Comparison of ENCODE assay signal across 14 cellular contexts in genomic region chr4:73721419-73721818, GRCh38. TPM values are rescaled to one million over a fixed set of nuclear protein-coding genes. Genes with fewer than 3 reads are reported as not detected.
DNase-seq lines count a peak whose midpoint lies in the region; ATAC-seq, FAIRE-seq and TF ChIP-seq lines count a peak whose summit lies in the region.
"Had no signal": no experiment of that assay in that cellular context is flagged by ENCODE, and none has a peak within 500 bp of the region (broad histone marks: within the 10 kb centered on the region; RNA-seq: fewer than 3 reads in every experiment).

No MANE protein-coding gene starts in this region.

- TF ChIP-seq POLR2A in HepG2 (IDR thresholded peaks at IDR 0.05; ENCODE audit: insufficient read depth in 1 of 2, low read depth in 2 of 2, low read length in 2 of 2): no peak
- no peak for TF ChIP-seq POLR2A in right lobe of liver (IDR thresholded peaks at IDR 0.05)

- H3K36me3 ChIP-seq in HepG2 (replicated peaks in 1 of 2; ENCODE audit: control insufficient read depth in 1 of 2, insufficient read depth in 2 of 2, low read length in 2 of 2) (no peaks in the 10 kb centered on the region), right lobe of liver (no peaks in the 10 kb centered on the region), SJCRH30 (no peaks in the 10 kb centered on the region)
- H3K36me3 ChIP-seq: lower lobe of right lung, ovary, uterus had no signal

- no peak overlapping the region for H3K4me3 ChIP-seq in HepG2 (replicated peaks in 1 of 3; ENCODE audit: insufficient read depth in 1 of 3, low read depth in 2 of 3, low read length in 3 of 3)
- H3K4me3 ChIP-seq in right lobe of liver: no peak overlapping the region
- no peak overlapping the region for H3K4me3 ChIP-seq in fibroblast of pulmonary artery (replicated peaks; ENCODE audit: low read depth, low read length)
- no peak overlapping the region for H3K4me3 ChIP-seq in SJCRH30
- H3K4me3 ChIP-seq: hepatocyte, lower lobe of right lung, ovary, uterus had no signal

- H3K9me3 ChIP-seq in HepG2 (ENCODE audit: low read length) (no peaks in the 10 kb centered on the region), right lobe of liver (no peaks in the 10 kb centered on the region), SJCRH30 (replicated peaks) (no peaks in the 10 kb centered on the region)
- H3K9me3 ChIP-seq: lower lobe of right lung, ovary, uterus had no signal

- H3K27ac ChIP-seq in HepG2 (ENCODE audit: extremely low read length, insufficient read depth, low read length) (no peak overlapping the region), right lobe of liver (no peak overlapping the region), SJCRH30 (no peak overlapping the region)
- H3K27ac ChIP-seq: hepatocyte, lower lobe of right lung, ovary, uterus had no signal

- no peak for DNase-seq in HepG2 (ENCODE audit: low spot score)
- no peak for DNase-seq in right lobe of liver
- peak; percentile 37 for DNase-seq in SKM-1 (lab: John Stamatoyannopoulos, UW; ENCODE audit: unreplicated experiment)
- DNase-seq in fibroblast of pulmonary artery (ENCODE audit: low read depth): peak; percentile 92
- DNase-seq in SJCRH30: no peak
- no peak for DNase-seq in COLO829 (ENCODE audit: low spot score)
- no peak for DNase-seq in Ammon's horn (ENCODE audit: low spot score)
- DNase-seq in urothelium cell line (ENCODE audit: low spot score): no peak
- DNase-seq: H9, lower lobe of right lung, ovary, uterus had no signal

- no peak for TF ChIP-seq RAD21 in HepG2 (CRISPR knock-in tag; IDR thresholded peaks at IDR 0.05)

- H3K4me2 ChIP-seq in HepG2 (ENCODE audit: low read depth, low read length): no peak overlapping the region
- H3K4me2 ChIP-seq: hepatocyte had no signal

- CTCF ChIA-PET in HepG2 (lab: Yijun Ruan, JAX; ENCODE audit: low intra/inter-chr PET ratio, low total read pairs): no interaction called here

- no peaks in the 10 kb centered on the region for H3K79me2 ChIP-seq in HepG2 (ENCODE audit: insufficient read depth, low read length)
- H3K79me2 ChIP-seq: hepatocyte had no signal

- H3K4me1 ChIP-seq in HepG2 (ENCODE audit: insufficient read depth, low read length) (no peaks in the 10 kb centered on the region), right lobe of liver (no peaks in the 10 kb centered on the region), SJCRH30 (peaks cover 20% of the 10 kb centered on the region)
- H3K4me1 ChIP-seq: lower lobe of right lung, uterus had no signal

- no peak for TF ChIP-seq EP300 in HepG2 (IDR thresholded peaks at IDR 0.05; ENCODE audit: low read depth in 2 of 2, low read length in 2 of 2)
- TF ChIP-seq EP300 in HepG2 (CRISPR knock-in tag; IDR thresholded peaks at IDR 0.05; ENCODE audit: borderline replicate concordance): no peak

- H2AFZ ChIP-seq in HepG2 (ENCODE audit: low read length): no peak overlapping the region
- H2AFZ ChIP-seq: hepatocyte had no signal

- FAIRE-seq in HepG2 (lab: Jason Lieb, UNC) (no peak), urothelium cell line (lab: Jason Lieb, UNC) (no peak)
- FAIRE-seq: GM18507 had no signal

- no peak for TF ChIP-seq CTCF in HepG2 (CRISPR knock-in tag; IDR thresholded peaks at IDR 0.05)
- no peak for TF ChIP-seq CTCF in right lobe of liver (IDR thresholded peaks at IDR 0.05)
- no peak for TF ChIP-seq CTCF in fibroblast of pulmonary artery (IDR thresholded peaks at IDR 0.05; ENCODE audit: low read length, missing control alignments)

- in situ Hi-C loops in HepG2 (cut with HindIII; ENCODE audit: extremely low pct_ligation_motif_present, low pct_unique_long_range_greater_than_20kb): no loop called here

- no peaks in the 10 kb centered on the region for H4K20me1 ChIP-seq in HepG2 (ENCODE audit: insufficient read depth, low read length)

- 0% methylated on average over 1 of the region's 1 CpG for WGBS in HepG2 (ENCODE audit: low lambda C conversion rate)
- WGBS in right lobe of liver (ENCODE audit: insufficient coverage, low coverage, low lambda C conversion rate, missing lambda C conversion rate): 67% methylated on average over 1 of the region's 1 CpG

- H3K9ac ChIP-seq in HepG2 (ENCODE audit: insufficient read depth, low read depth, low read length): no peak overlapping the region

- POLR2A ChIA-PET in HepG2 (lab: Yijun Ruan, JAX): no interaction called here

- ATAC-seq in HepG2 (no peak), right lobe of liver (no peak)
- ATAC-seq: lower lobe of right lung had no signal

- BruUV-seq in HepG2 (replicated peaks; lab: Mats Ljungman, UMichigan): no TSS peak

- H3K27me3 ChIP-seq in HepG2 (ENCODE audit: control insufficient read depth in 1 of 2, insufficient read depth in 2 of 2, low read length in 2 of 2): 0 out of 5 replicates have a peak, but pooled peaks cover 0 to 4% of the 10 kb centered on the region in 2 experiments
- no peaks in the 10 kb centered on the region for H3K27me3 ChIP-seq in right lobe of liver
- H3K27me3 ChIP-seq in SJCRH30: no peaks in the 10 kb centered on the region
- H3K27me3 ChIP-seq: hepatocyte, ovary, uterus had no signal

- intact Hi-C loops in HepG2 (cut with micrococcal nuclease; ENCODE audit: unreplicated experiment): no loop called here
- intact Hi-C loops in right lobe of liver (cut with DNase I): no loop called here

TF ChIP-seq in HepG2, 621 proteins besides CTCF, POLR2A, EP300 and RAD21 (continues in another document):
- TF ChIP-seq AHR (CRISPR knock-in tag; IDR thresholded peaks at IDR 0.05): no peak
- no peak for TF ChIP-seq KLF6 (CRISPR knock-in tag; IDR thresholded peaks at IDR 0.05)
- TF ChIP-seq NR2F2 (IDR thresholded peaks at IDR 0.05; ENCODE audit: borderline replicate concordance, low read depth): no peak
- no peak for TF ChIP-seq ZNF878 (CRISPR knock-in tag; IDR thresholded peaks at IDR 0.05)
- TF ChIP-seq ARID2 (CRISPR knock-in tag; IDR thresholded peaks at IDR 0.05; ENCODE audit: borderline replicate concordance): no peak
- peak; percentile 66; the same call in 1 of the 2 replicates for TF ChIP-seq ATF7 (IDR thresholded peaks at IDR 0.05)
- TF ChIP-seq ATF7 (CRISPR knock-in tag; IDR thresholded peaks at IDR 0.05): no peak
- TF ChIP-seq MAZ (IDR thresholded peaks at IDR 0.05; ENCODE audit: borderline replicate concordance, low read depth, low read length): no peak
- TF ChIP-seq MAZ (CRISPR knock-in tag; IDR thresholded peaks at IDR 0.05; ENCODE audit: low read depth): no peak
- TF ChIP-seq RNF2 (conservative IDR thresholded peaks at IDR 0.05; ENCODE audit: low read depth): no peak
- TF ChIP-seq, protein P1, sequence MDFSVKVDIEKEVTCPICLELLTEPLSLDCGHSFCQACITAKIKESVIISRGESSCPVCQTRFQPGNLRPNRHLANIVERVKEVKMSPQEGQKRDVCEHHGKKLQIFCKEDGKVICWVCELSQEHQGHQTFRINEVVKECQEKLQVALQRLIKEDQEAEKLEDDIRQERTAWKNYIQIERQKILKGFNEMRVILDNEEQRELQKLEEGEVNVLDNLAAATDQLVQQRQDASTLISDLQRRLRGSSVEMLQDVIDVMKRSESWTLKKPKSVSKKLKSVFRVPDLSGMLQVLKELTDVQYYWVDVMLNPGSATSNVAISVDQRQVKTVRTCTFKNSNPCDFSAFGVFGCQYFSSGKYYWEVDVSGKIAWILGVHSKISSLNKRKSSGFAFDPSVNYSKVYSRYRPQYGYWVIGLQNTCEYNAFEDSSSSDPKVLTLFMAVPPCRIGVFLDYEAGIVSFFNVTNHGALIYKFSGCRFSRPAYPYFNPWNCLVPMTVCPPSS (IDR thresholded peaks at IDR 0.05): no peak
- TF ChIP-seq SP140L (CRISPR knock-in tag; IDR thresholded peaks at IDR 0.05; ENCODE audit: borderline replicate concordance): no peak
- no peak for TF ChIP-seq MTF1 (CRISPR knock-in tag; IDR thresholded peaks at IDR 0.05)
- no peak for TF ChIP-seq KLF15 (CRISPR knock-in tag; IDR thresholded peaks at IDR 0.05; ENCODE audit: borderline replicate concordance)
- no peak for TF ChIP-seq ZNF274 (CRISPR knock-in tag; IDR thresholded peaks at IDR 0.05)
- peak; percentile 77 for TF ChIP-seq CEBPB (IDR thresholded peaks at IDR 0.05; ENCODE audit: borderline replicate concordance, low read depth, low read length)
- no peak for TF ChIP-seq ZNF253 (CRISPR knock-in tag; IDR thresholded peaks at IDR 0.05; ENCODE audit: borderline replicate concordance)
- TF ChIP-seq RBFOX2 (IDR thresholded peaks at IDR 0.05; ENCODE audit: low read depth, low read length): no peak

RNA-seq across cellular contexts. Expression of gene CXCL8, which starts 18.9 kb away (rescaled TPM):
- total RNA-seq in HepG2 (2016; rRNA removed; fragmentation: Illumina TruSeq; extraction: Trizol) (4.9 and 7.8 TPM in 2 replicates), right lobe of liver (10 to 100 TPM in 3 of 6 experiments, 1 to 10 TPM in 1, under 1 TPM in 2; 0.31 to 32.8 (median 12.9) TPM)
- 6.3 TPM in 2 replicates for total RNA-seq in HepG2 (2016; cell fraction: cytosol; rRNA removed; fragmentation: Illumina TruSeq; extraction: Trizol; ENCODE audit: low read depth)
- total RNA-seq in HepG2 (2016; cell fraction: insoluble cytoplasmic fraction; rRNA removed; fragmentation: Illumina TruSeq; extraction: Trizol): 4.5 and 8.5 TPM in 2 replicates
- 8.4 and 12.9 TPM in 2 replicates for total RNA-seq in HepG2 (2016; cell fraction: membrane; rRNA removed; fragmentation: Illumina TruSeq; extraction: Trizol)
- total RNA-seq in HepG2 (2016; cell fraction: nucleus; rRNA removed; fragmentation: Illumina TruSeq; extraction: Trizol): 10.4 and 13.0 TPM in 2 replicates
- polyA plus RNA-seq in HepG2 (2011; rRNA removed): 1.2 and 1.8 TPM in 2 replicates
- polyA plus RNA-seq in HepG2 (2011; cell fraction: cytosol; rRNA removed): 0.40 and 0.65 TPM in 2 replicates
- 0.24 and 0.33 TPM in 2 replicates for polyA plus RNA-seq in HepG2 (2011; cell fraction: nucleus; rRNA removed)
- polyA plus RNA-seq in HepG2 (2012): 0.21 and 0.87 TPM in 2 replicates
- 2.0 and 2.3 TPM in 2 replicates for polyA plus RNA-seq in HepG2 (2016; cell fraction: cytosol; fragmentation: Illumina TruSeq; extraction: Trizol; ENCODE audit: low read depth)
- 3.1 TPM in 2 replicates for polyA plus RNA-seq in HepG2 (2016; cell fraction: insoluble cytoplasmic fraction; fragmentation: Illumina TruSeq; extraction: Trizol; ENCODE audit: low read depth)
- 2.6 and 3.7 TPM in 2 replicates for polyA plus RNA-seq in HepG2 (2016; cell fraction: membrane; fragmentation: Illumina TruSeq; extraction: Trizol; ENCODE audit: low read depth)
- 12.4 and 13.0 TPM in 2 replicates for polyA plus RNA-seq in HepG2 (2016; cell fraction: nucleus; fragmentation: Illumina TruSeq; extraction: Trizol; ENCODE audit: insufficient read depth, low read depth)
- polyA minus RNA-seq in HepG2 (2011; rRNA and poly(A)+ RNA removed; ENCODE audit: low replicate concordance): 0.60 and 2.4 TPM in 2 replicates
- polyA minus RNA-seq in HepG2 (2011; cell fraction: cytosol; rRNA and poly(A)+ RNA removed): 0.62 and 1.3 TPM in 2 replicates
- 1.2 and 1.9 TPM in 2 replicates for polyA minus RNA-seq in HepG2 (2011; cell fraction: nucleus; rRNA and poly(A)+ RNA removed)
- 0.18 and 0.40 TPM in 2 replicates for total RNA-seq in SJCRH30 (2014; rRNA removed; shearing (Covaris generic))
- total RNA-seq: H9 had no signal

Comparison
In these comparisons a context has a peak if more than half of its experiments do, and no peak if none do; other contexts are left out.
1. DNase-seq: peak in SKM-1 (single experiment) and fibroblast of pulmonary artery (single experiment); none in HepG2 (single experiment), right lobe of liver (0 of 3), SJCRH30 (0 of 2), COLO829 (single experiment), Ammon's horn (single experiment) and urothelium cell line (single experiment).